ENCODE assay signal across 28 cellular contexts in the genomic region with DNA sequence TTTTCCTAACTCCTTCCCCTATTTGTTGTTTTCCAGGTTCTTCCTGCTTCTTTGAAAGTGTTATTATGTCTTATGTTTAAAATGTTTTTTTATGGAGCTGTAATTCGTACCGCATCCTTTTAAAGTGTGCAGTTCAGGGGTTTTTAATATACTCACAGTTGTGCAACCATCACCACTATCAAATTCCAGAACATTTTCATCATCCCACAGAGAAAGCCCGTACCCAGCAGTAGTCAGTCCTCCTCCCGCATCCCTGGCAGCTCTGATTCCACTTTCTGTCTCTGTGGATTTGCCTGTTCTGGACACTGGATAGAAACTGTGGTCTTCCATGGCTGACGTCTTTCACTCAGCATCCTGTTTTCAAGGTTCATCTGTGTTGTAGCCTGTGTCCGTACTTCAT.
DNase-seq lines count a peak whose midpoint lies in the region; ATAC-seq and TF ChIP-seq lines count a peak whose summit lies in the region.
"Had no signal": no experiment of that assay in that cellular context is flagged by ENCODE, and none has a peak within 500 bp of the region (broad histone marks: within the 10 kb centered on the region; RNA-seq: fewer than 3 reads in every experiment).

No MANE protein-coding gene starts in this region.

- H3K4me3 Mint-ChIP-seq in activated CD4-positive, alpha-beta memory T cell treated with anti-CD3 and anti-CD28 coated beads for 36 hours, result no peak overlapping the region
- H3K4me3 Mint-ChIP-seq: CD4-positive, alpha-beta T cell; naive thymus-derived CD8-positive, alpha-beta T cell; T-helper 2 cell treated with Interferon-gamma antibody and Interleukin-4, amounts not matched to agents 5 μg/mL and 100 μg/mL, for 36 hours had no signal

- H3K27me3 ChIP-seq in BJ (ENCODE audit: control insufficient read depth, insufficient read depth, low read length) (no peaks in the 10 kb centered on the region), adipocyte (replicated peaks; ENCODE audit: control insufficient read depth, insufficient read depth, low read length) (no peaks in the 10 kb centered on the region), body of pancreas (no peaks in the 10 kb centered on the region)
- H3K27me3 ChIP-seq: foreskin keratinocyte, sigmoid colon had no signal

- H3K27me3 Mint-ChIP-seq in activated CD4-positive, alpha-beta memory T cell treated with anti-CD3 and anti-CD28 coated beads for 36 hours, result no peaks in the 10 kb centered on the region
- H3K27me3 Mint-ChIP-seq: CD4-positive, alpha-beta T cell; naive thymus-derived CD8-positive, alpha-beta T cell had no signal

- no peak overlapping the region for H3K27ac Mint-ChIP-seq in activated CD4-positive, alpha-beta memory T cell treated with anti-CD3 and anti-CD28 coated beads for 36 hours
- H3K27ac Mint-ChIP-seq: CD4-positive, alpha-beta T cell; T-helper 2 cell treated with Interferon-gamma antibody and Interleukin-4, amounts not matched to agents 5 μg/mL and 100 μg/mL, for 36 hours had no signal

- no peak overlapping the region for H3K9ac ChIP-seq in adipocyte (ENCODE audit: low read length)

- H3K4me1 Mint-ChIP-seq in activated CD4-positive, alpha-beta memory T cell treated with anti-CD3 and anti-CD28 coated beads for 36 hours (ENCODE audit: low read depth), result peaks cover 14% of the 10 kb centered on the region

- CTCF ChIA-PET in BJ (lab: Yijun Ruan, JAX), result interaction anchor here (0.8 to 4.7 kb wide), 5 partner anchors 58 to 215 kb away, joined by 3 to 80 read pairs (median 5); no protein-coding TSS in a partner anchor
- CTCF ChIA-PET in activated CD4-positive, alpha-beta memory T cell treated with anti-CD3 and anti-CD28 coated beads for 36 hours (lab: Charles Lee), result interaction anchor here (3.4 to 4.9 kb wide), 2 partner anchors 92 to 215 kb away, joined by 12 to 60 read pairs; no protein-coding TSS in a partner anchor

- no peak for ATAC-seq in activated CD4-positive, CD25-positive, alpha-beta regulatory T cell treated with anti-CD3 and anti-CD28 coated beads, Interleukin-2, amount 50 U/mL, for 24 hours
- ATAC-seq in body of pancreas, result no peak
- ATAC-seq: foreskin keratinocyte; lower lobe of right lung; naive thymus-derived CD8-positive, alpha-beta T cell had no signal

- 81 to 93% methylated on average over 6 of the region's 6 CpGs for WGBS in body of pancreas, 2 donors

- H3K9me3 Mint-ChIP-seq in activated CD4-positive, alpha-beta memory T cell treated with anti-CD3 and anti-CD28 coated beads for 36 hours, result no peaks in the 10 kb centered on the region
- H3K9me3 Mint-ChIP-seq: CD4-positive, alpha-beta T cell; naive thymus-derived CD8-positive, alpha-beta T cell; T-helper 2 cell treated with Interferon-gamma antibody and Interleukin-4, amounts not matched to agents 5 μg/mL and 100 μg/mL, for 36 hours had no signal

- no peaks in the 10 kb centered on the region for H3K36me3 Mint-ChIP-seq in activated CD4-positive, alpha-beta memory T cell treated with anti-CD3 and anti-CD28 coated beads for 36 hours

- H3K27ac ChIP-seq in body of pancreas, result no peak overlapping the region
- H3K27ac ChIP-seq: foreskin keratinocyte, lower lobe of right lung, sigmoid colon, VCaP had no signal

- TF ChIP-seq CTCF in BJ (IDR thresholded peaks at IDR 0.05; ENCODE audit: insufficient read depth, low read depth, low read length) (no peak), body of pancreas (IDR thresholded peaks at IDR 0.05) (no peak)

- POLR2A ChIA-PET in BJ (lab: Charles Lee), result no interaction called here
- POLR2A ChIA-PET in activated CD4-positive, alpha-beta memory T cell treated with anti-CD3 and anti-CD28 coated beads for 36 hours (lab: Charles Lee), result interaction anchor here (1.0 to 1.5 kb wide), 2 partner anchors 21 to 80 kb away, joined by 3 read pairs; no protein-coding TSS in a partner anchor

- no peak for TF ChIP-seq POLR2A in body of pancreas (IDR thresholded peaks at IDR 0.05)

- H3K9me3 ChIP-seq in adipocyte (ENCODE audit: control insufficient read depth, low read length) (no peaks in the 10 kb centered on the region), body of pancreas (no peaks in the 10 kb centered on the region)
- H3K9me3 ChIP-seq: lower lobe of right lung, sigmoid colon had no signal

- H3K4me3 ChIP-seq in BJ (ENCODE audit: low read depth, low read length) (no peak overlapping the region), adipocyte (ENCODE audit: low read length) (no peak overlapping the region), skeletal muscle cell (ENCODE audit: low read depth, low read length) (no peak overlapping the region), body of pancreas (no peak overlapping the region)
- H3K4me3 ChIP-seq: lower lobe of right lung, sigmoid colon had no signal

- H3K4me1 ChIP-seq in adipocyte (ENCODE audit: control insufficient read depth, insufficient read depth, low read length) (peaks cover 6% of the 10 kb centered on the region), body of pancreas (peaks cover 9% of the 10 kb centered on the region)
- H3K4me1 ChIP-seq: foreskin keratinocyte, lower lobe of right lung had no signal

- DNase-seq in BJ (ENCODE audit: low read depth) (peak; percentile 23), adipocyte (ENCODE audit: low read depth) (peak; percentile 49), fibroblast of gingiva (ENCODE audit: low read depth) (peak; percentile 71), skeletal muscle cell (ENCODE audit: low read depth) (peak; percentile 49), body of pancreas (no peak)
- DNase-seq in activated CD8-positive, alpha-beta memory T cell treated with anti-CD3 and anti-CD28 coated beads, Interleukin-2, amount 50 U/mL, for 48 hours, result no peak
- DNase-seq in activated CD4-positive, alpha-beta memory T cell treated with anti-CD3 and anti-CD28 coated beads for 36 hours, result no peak
- DNase-seq: activated CD4-positive, alpha-beta T cell treated with anti-CD3 and anti-CD28 coated beads for 48 hours; activated CD8-positive, alpha-beta memory T cell treated with anti-CD3 and anti-CD28 coated beads for 24 hours; activated gamma-delta T cell treated with Interleukin-2 at 50 U/mL for 16 hours; AML-193; CD4-positive, alpha-beta T cell; effector CD4-positive, alpha-beta T cell; foreskin keratinocyte; Kasumi-1; lower lobe of right lung; naive thymus-derived CD8-positive, alpha-beta T cell; NCI-H1436 treated with DMSO at 0.1 percent for 48 hours; NCI-H2107; NCI-H446; NCI-H774; SIG-M5; sigmoid colon; stimulated activated CD4-positive, alpha-beta T cell treated with anti-CD3 and anti-CD28 coated beads, Interleukin-4, amount 100 ng/mL, for 4 hours; trophoblast cell had no signal

- H3K36me3 ChIP-seq in BJ (ENCODE audit: control insufficient read depth, insufficient read depth, low read length) (peaks cover 4% of the 10 kb centered on the region; the same call in 1 of the 2 replicates), adipocyte (ENCODE audit: control insufficient read depth, insufficient read depth, low read length, severe bottlenecking) (peaks cover 9% of the 10 kb centered on the region), body of pancreas (replicated peaks in 1 of 2; ENCODE audit: insufficient read depth in 1 of 2, low read depth in 2 of 2) (no peaks in the 10 kb centered on the region)

- intact Hi-C loops in body of pancreas (cut with DNase I), result no loop called here
- intact Hi-C loops in activated CD4-positive, alpha-beta memory T cell treated with anti-CD3 and anti-CD28 coated beads for 36 hours (cut with micrococcal nuclease), result no loop called here

Comparison
In these comparisons a context has a peak if more than half of its experiments do, and no peak if none do; other contexts are left out.
1. DNase-seq: peak in BJ (single experiment), adipocyte (single experiment), fibroblast of gingiva (single experiment) and skeletal muscle cell (single experiment); none in activated CD8-positive, alpha-beta memory T cell treated with anti-CD3 and anti-CD28 coated beads, Interleukin-2, amount 50 U/mL, for 48 hours (single experiment), body of pancreas (0 of 4) and activated CD4-positive, alpha-beta memory T cell treated with anti-CD3 and anti-CD28 coated beads for 36 hours (single experiment).